ENCODE assay signal across 8 cellular contexts in the genomic region with DNA sequence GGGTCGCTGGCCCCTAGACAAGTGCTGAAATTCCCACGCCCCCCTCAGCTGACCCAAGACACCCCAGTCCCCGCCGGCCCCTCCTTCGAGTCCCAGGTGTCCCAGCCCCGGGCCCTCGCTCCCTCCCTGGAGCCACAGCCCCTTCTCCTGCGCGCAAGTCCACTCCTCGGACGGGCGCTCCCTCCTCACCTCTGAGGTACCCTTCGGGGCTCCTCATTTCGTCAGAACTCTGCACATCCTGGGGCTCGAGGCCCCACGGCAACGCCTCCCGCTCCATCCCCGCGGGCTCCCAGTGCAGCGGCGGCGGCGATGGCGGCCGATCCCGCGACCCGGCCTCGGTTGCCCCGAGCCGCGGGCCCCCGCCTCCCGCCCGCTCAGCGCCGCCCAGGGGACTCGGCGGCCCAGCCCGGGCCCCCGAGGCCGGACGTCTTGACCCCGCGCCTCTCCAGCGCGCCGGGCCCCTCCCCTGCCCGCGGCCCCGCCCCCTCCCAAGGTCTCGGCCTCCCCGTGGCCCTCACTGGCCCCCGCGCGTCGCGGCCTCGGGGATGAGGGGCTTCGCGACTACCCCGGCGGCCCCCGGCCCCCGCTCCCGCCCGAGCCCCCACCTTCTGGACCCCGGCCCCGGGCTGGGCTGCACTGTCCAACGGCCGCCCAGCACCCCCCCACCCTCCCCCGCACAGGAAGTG. TPM values are rescaled to one million over a fixed set of nuclear protein-coding genes. Genes with fewer than 3 reads are reported as not detected.
DNase-seq lines count a peak whose midpoint lies in the region; ATAC-seq and TF ChIP-seq lines count a peak whose summit lies in the region.

ZNF768 (minus strand) TSS at position 430 of the 686 bp plus-strand sequence; CDS start at position 277, 153 bp downstream.

- peak within 1 kb of the TSS; percentile 82 to 94 (median 88) for H3K27ac Mint-ChIP-seq in naive thymus-derived CD4-positive, alpha-beta T cell

- ATAC-seq in GM21423 (IDR thresholded peaks at IDR 0.05; ENCODE audit: unreplicated experiment) (peak; percentile 26), aorta (ENCODE audit: low FRiP score) (peak; percentile 45), GM18517 (IDR thresholded peaks at IDR 0.05; ENCODE audit: unreplicated experiment) (no peak)
- ATAC-seq in naive thymus-derived CD4-positive, alpha-beta T cell = peak; percentile 17

- POLR2A ChIA-PET in naive thymus-derived CD4-positive, alpha-beta T cell (lab: Charles Lee) = interaction anchor here (1.1 to 2.1 kb wide), 5 partner anchors 9 to 96 kb away, joined by 3 to 13 read pairs (median 4); partner anchors contain the start of genes DCTPP1, ZNF688 and ZNF747

- peaks cover 0 to 6% (median 0%) of the 10 kb centered on the region in 5 donors for H3K36me3 Mint-ChIP-seq in naive thymus-derived CD4-positive, alpha-beta T cell

- H3K4me1 ChIP-seq in naive thymus-derived CD4-positive, alpha-beta T cell (ENCODE audit: control insufficient read depth in 2 of 2, insufficient read depth in 2 of 2, low read length in 2 of 2) = peaks cover 0 to 10% of the 10 kb centered on the region in 2 donors
- no peaks in the 10 kb centered on the region for H3K4me1 ChIP-seq in aorta (ENCODE audit: control insufficient read depth in 1 of 2, insufficient read depth in 2 of 2, low read length in 2 of 2)

- no peaks in the 10 kb centered on the region for H3K27me3 Mint-ChIP-seq in naive thymus-derived CD4-positive, alpha-beta T cell

- DNase-seq in EH (ENCODE audit: low read depth) (peak; percentile 53), fibroblast of mammary gland (ENCODE audit: low read depth) (peak; percentile 7), aorta (peak; percentile 64 to 83)
- DNase-seq in activated CD8-positive, alpha-beta memory T cell treated with anti-CD3 and anti-CD28 coated beads, Interleukin-2, amount 50 U/mL, for 48 hours = peak; percentile 68
- peak in 5 of 9 donors; percentile 14 to 65 (median 27) for DNase-seq in naive thymus-derived CD4-positive, alpha-beta T cell

- no peaks in the 10 kb centered on the region for H3K27me3 ChIP-seq in naive thymus-derived CD4-positive, alpha-beta T cell (ENCODE audit: control insufficient read depth in 2 of 2, insufficient read depth in 2 of 2, low read length in 2 of 2)
- no peaks in the 10 kb centered on the region for H3K27me3 ChIP-seq in aorta (ENCODE audit: control insufficient read depth in 1 of 2, insufficient read depth in 2 of 2, low read length in 1 of 2)

- peaks cover 0 to 2% (median 0%) of the 10 kb centered on the region in 11 donors for H3K9me3 Mint-ChIP-seq in naive thymus-derived CD4-positive, alpha-beta T cell

- H3K4me3 ChIP-seq in fibroblast of mammary gland (ENCODE audit: control insufficient read depth, low read depth, low read length) (peak within 1 kb of the TSS; percentile 71), aorta (ENCODE audit: low read length in 2 of 2) (peak within 1 kb of the TSS; percentile 88)
- peak within 1 kb of the TSS; percentile 75 for H3K4me3 ChIP-seq in naive thymus-derived CD4-positive, alpha-beta T cell (ENCODE audit: low read length)

- H3K36me3 ChIP-seq in KOPT-K1 (ENCODE audit: insufficient read depth, low read length) (peaks cover 23% of the 10 kb centered on the region), aorta (ENCODE audit: control insufficient read depth in 1 of 2, insufficient read depth in 2 of 2, low read length in 1 of 2) (no peaks in the 10 kb centered on the region)
- peaks cover 0 to 25% (median 0%) of the 10 kb centered on the region in 3 experiments for H3K36me3 ChIP-seq in naive thymus-derived CD4-positive, alpha-beta T cell (ENCODE audit: control insufficient read depth in 2 of 3, insufficient read depth in 3 of 3, low read length in 3 of 3)

- peak within 1 kb of the TSS; percentile 78 to 93 (median 89) for H3K4me3 Mint-ChIP-seq in naive thymus-derived CD4-positive, alpha-beta T cell

- H3K9me3 ChIP-seq in KOPT-K1 (ENCODE audit: insufficient read depth, low read length, poor library complexity, severe bottlenecking) = no peaks in the 10 kb centered on the region
- H3K9me3 ChIP-seq in naive thymus-derived CD4-positive, alpha-beta T cell (ENCODE audit: control insufficient read depth in 2 of 3, low read length in 3 of 3) = no peaks in the 10 kb centered on the region
- H3K9me3 ChIP-seq in aorta (ENCODE audit: control insufficient read depth, low read length) = no peaks in the 10 kb centered on the region

- H3K27ac ChIP-seq in KOPT-K1 (ENCODE audit: low read depth, low read length, poor library complexity, severe bottlenecking) (peak within 1 kb of the TSS; percentile 81), aorta (ENCODE audit: low read depth in 1 of 2, low read length in 2 of 2) (peak within 1 kb of the TSS in 1 of 2 donors; percentile 78)
- H3K27ac ChIP-seq in naive thymus-derived CD4-positive, alpha-beta T cell (ENCODE audit: low read depth, low read length) = peak within 1 kb of the TSS; percentile 76

- CTCF ChIA-PET in naive thymus-derived CD4-positive, alpha-beta T cell (lab: Charles Lee) = interaction anchor here (1.0 to 1.1 kb wide), 2 partner anchors 9 to 103 kb away, joined by 3 to 5 read pairs; partner anchors contain the start of gene ZNF747

- intact Hi-C loops in naive thymus-derived CD4-positive, alpha-beta T cell (cut with micrococcal nuclease) = loop anchor here (2.0 kb wide), 8 partner anchors 33 to 173 kb away; partner anchors contain the start of genes ITGAL (in 2 of the 2), ZNF785 (in 2 of the 2), PRR14 (in 1 of the 2) and SRCAP (in 1 of the 2)
- intact Hi-C loops in aorta (cut with DNase I) = loop anchor here in 1 of 2 donors (2.0 to 5.0 kb wide), 2 partner anchors 79 to 95 kb away; partner anchors contain the start of genes DCTPP1 and SEPHS2

- WGBS in aorta, 2 donors = 1 to 2% methylated on average over 29 to 73 of the region's 73 CpGs

- no peak for TF ChIP-seq CTCF in fibroblast of mammary gland (conservative IDR thresholded peaks at IDR 0.05; ENCODE audit: control insufficient read depth, insufficient read depth, low read depth, low read length)

- H3K4me1 Mint-ChIP-seq in naive thymus-derived CD4-positive, alpha-beta T cell = peaks cover 17 to 37% (median 31%) of the 10 kb centered on the region in 7 donors

RNA-seq across cellular contexts. Expression of gene ZNF768, which starts in this region (rescaled TPM):
- 1 to 10 TPM; 6.0 to 8.5 (median 7.3) TPM for total RNA-seq in naive thymus-derived CD4-positive, alpha-beta T cell
- 1 to 10 TPM; 1.6 to 2.4 TPM for polyA plus RNA-seq in naive thymus-derived CD4-positive, alpha-beta T cell
- total RNA-seq in aorta = 10 to 100 TPM; 22.3 to 22.8 TPM
- polyA plus RNA-seq in aorta = 10 to 100 TPM; 29.9 to 40.2 TPM

Comparison
In these comparisons a context has a peak if more than half of its experiments do, and no peak if none do; other contexts are left out.
1. RNA of gene ZNF768 (polyA plus RNA-seq): 29.9 to 40.2 TPM in aorta; 1.6 to 2.4 TPM in naive thymus-derived CD4-positive, alpha-beta T cell; every median in the first group is over 4 times any median in the second.
2. DNase-seq: peak in every context shown above with its lines; median percentile 74 in aorta; 68 in activated CD8-positive, alpha-beta memory T cell treated with anti-CD3 and anti-CD28 coated beads, Interleukin-2, amount 50 U/mL, for 48 hours; 53 in EH; 27 in naive thymus-derived CD4-positive, alpha-beta T cell; 7 in fibroblast of mammary gland.
3. Peak in every context shown above with its lines, with median percentiles within 50 percentile points of each other: H3K4me3 ChIP-seq.